In the genomic region with DNA sequence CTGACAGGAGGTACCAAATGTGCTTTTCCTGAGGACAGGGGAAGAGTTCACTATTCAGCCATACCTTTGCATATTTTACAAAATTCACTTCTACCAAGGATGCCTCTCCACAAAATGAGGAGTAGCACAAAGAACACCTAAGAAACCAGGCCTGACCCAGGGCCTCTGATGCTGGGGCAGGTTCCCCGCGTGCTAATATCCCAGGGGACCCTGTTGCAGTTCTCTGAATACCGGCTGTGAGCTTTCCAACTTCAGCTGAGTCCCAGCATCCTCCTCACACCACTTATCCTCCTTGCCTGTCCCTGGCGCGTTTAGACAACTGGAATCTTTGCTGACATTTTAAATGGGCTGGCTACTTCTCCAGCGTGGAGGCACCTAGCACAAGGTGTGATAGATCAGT, we compare ENCODE assay signal across 24 cellular contexts.
DNase-seq lines count a peak whose midpoint lies in the region; ATAC-seq and TF ChIP-seq lines count a peak whose summit lies in the region.
"Had no signal": no experiment of that assay in that cellular context is flagged by ENCODE, and none has a peak within 500 bp of the region (broad histone marks: within the 10 kb centered on the region; RNA-seq: fewer than 3 reads in every experiment).

No MANE protein-coding gene starts in this region.

- H3K4me3 Mint-ChIP-seq in activated naive CD8-positive, alpha-beta T cell, result no peak overlapping the region
- H3K4me3 Mint-ChIP-seq in activated naive CD8-positive, alpha-beta T cell treated with anti-CD3 and anti-CD28 coated beads for 36 hours, result no peak overlapping the region
- no peak overlapping the region for H3K4me3 Mint-ChIP-seq in activated B cell treated with CpG ODN at 0.5 μM for 24 hours
- H3K4me3 Mint-ChIP-seq: activated CD8-positive, alpha-beta T cell treated with anti-CD3 and anti-CD28 coated beads for 36 hours; H9; naive thymus-derived CD4-positive, alpha-beta T cell; stimulated activated naive CD8-positive, alpha-beta T cell treated with anti-CD3 and anti-CD28 coated beads, Interleukin-15, Interleukin-2, amounts not matched to agents 100 ng/mL and 50 ng/mL, for 24 hours had no signal

- H3K27ac ChIP-seq in sigmoid colon (peak overlapping the region in 3 of 4 donors; percentile 69 to 79 (median 69)), esophagus squamous epithelium (no peak overlapping the region)
- H3K27ac ChIP-seq: adrenal gland had no signal

- no peak for TF ChIP-seq CTCF in activated B cell treated with CpG ODN at 0.5 μM for 24 hours (IDR thresholded peaks at IDR 0.05)
- TF ChIP-seq CTCF in sigmoid colon (IDR thresholded peaks at IDR 0.05), result no peak
- TF ChIP-seq CTCF in esophagus squamous epithelium (IDR thresholded peaks at IDR 0.05), result no peak

- H3K4me1 ChIP-seq in sigmoid colon, result peaks cover 0 to 39% (median 36%) of the 10 kb centered on the region in 4 donors
- peaks cover 7 to 31% (median 9%) of the 10 kb centered on the region in 3 donors for H3K4me1 ChIP-seq in esophagus squamous epithelium
- H3K4me1 ChIP-seq: adrenal gland had no signal

- peaks cover 68% of the 10 kb centered on the region for H3K4me1 Mint-ChIP-seq in activated naive CD8-positive, alpha-beta T cell (ENCODE audit: low read depth)
- peaks cover 58% of the 10 kb centered on the region for H3K4me1 Mint-ChIP-seq in activated naive CD8-positive, alpha-beta T cell treated with anti-CD3 and anti-CD28 coated beads for 36 hours
- H3K4me1 Mint-ChIP-seq in activated B cell treated with CpG ODN at 0.5 μM for 24 hours, result peaks cover 90% of the 10 kb centered on the region

- H3K9me3 Mint-ChIP-seq in activated naive CD8-positive, alpha-beta T cell (ENCODE audit: low read depth), result no peaks in the 10 kb centered on the region
- peaks cover 4% of the 10 kb centered on the region for H3K9me3 Mint-ChIP-seq in activated naive CD8-positive, alpha-beta T cell treated with anti-CD3 and anti-CD28 coated beads for 36 hours
- H3K9me3 Mint-ChIP-seq in activated B cell treated with CpG ODN at 0.5 μM for 24 hours, result no peaks in the 10 kb centered on the region
- H3K9me3 Mint-ChIP-seq: activated CD8-positive, alpha-beta T cell treated with anti-CD3 and anti-CD28 coated beads for 36 hours; stimulated activated naive CD8-positive, alpha-beta T cell treated with anti-CD3 and anti-CD28 coated beads, Interleukin-15, Interleukin-2, amounts not matched to agents 100 ng/mL and 50 ng/mL, for 24 hours had no signal

- TF ChIP-seq POLR2A in sigmoid colon (IDR thresholded peaks at IDR 0.05), result no peak
- no peak for TF ChIP-seq POLR2A in esophagus squamous epithelium (IDR thresholded peaks at IDR 0.05)

- WGBS in sigmoid colon, 2 donors, result 69 to 73% methylated on average over 6 of the region's 6 CpGs
- WGBS in esophagus squamous epithelium, 2 donors, result 79 to 83% methylated on average over 6 of the region's 6 CpGs

- DNase-seq in activated naive CD8-positive, alpha-beta T cell treated with anti-CD3 and anti-CD28 coated beads for 36 hours, result no peak
- DNase-seq in activated B cell treated with CpG ODN at 0.5 μM for 24 hours (no peak), sigmoid colon (no peak), NCI-H1436 (lab: John Stamatoyannopoulos, UW) (no peak), NCI-H1694 (lab: John Stamatoyannopoulos, UW) (no peak), esophagus squamous epithelium (lab: John Stamatoyannopoulos, UW) (no peak)
- DNase-seq: activated CD4-positive, alpha-beta T cell treated with anti-CD3 and anti-CD28 coated beads for 1 hour; activated CD8-positive, alpha-beta T cell treated with anti-CD3 and anti-CD28 coated beads for 36 hours; adrenal gland; H9; heart right ventricle; mesendoderm; naive thymus-derived CD4-positive, alpha-beta T cell; NCI-H2029 treated with DMSO at 0.1 percent for 48 hours; SHP77 treated with DMSO at 0.1 percent for 48 hours; stimulated activated CD4-positive, alpha-beta T cell treated with anti-CD3 and anti-CD28 coated beads, Interleukin-12 subunit alpha, Interleukin-12 subunit beta, amount 100 ng/mL, for 4 hours; stimulated activated CD4-positive, alpha-beta T cell treated with anti-CD3 and anti-CD28 coated beads, Interleukin-4, amount 100 ng/mL, for 4 hours; T-helper 1 cell; trophoblast cell had no signal

- TF ChIP-seq EP300 in sigmoid colon (IDR thresholded peaks at IDR 0.05), result no peak

- peak; percentile 66 for ATAC-seq in activated B cell treated with CpG ODN at 0.5 μM for 24 hours (ENCODE audit: low read depth)
- no peak for ATAC-seq in HG03039 (IDR thresholded peaks at IDR 0.05; ENCODE audit: unreplicated experiment)
- ATAC-seq: activated CD8-positive, alpha-beta T cell treated with anti-CD3 and anti-CD28 coated beads for 36 hours; naive thymus-derived CD4-positive, alpha-beta T cell; Panc1 had no signal

- CTCF ChIA-PET in activated B cell treated with CpG ODN at 0.5 μM for 24 hours (lab: Charles Lee), result interaction anchor here (1.1 to 1.3 kb wide), 2 partner anchors 14 to 140 kb away, joined by 4 to 6 read pairs; no protein-coding TSS in a partner anchor

- H3K36me3 ChIP-seq in sigmoid colon (no peaks in the 10 kb centered on the region), esophagus squamous epithelium (no peaks in the 10 kb centered on the region)
- H3K36me3 ChIP-seq: adrenal gland, heart right ventricle had no signal

- no peaks in the 10 kb centered on the region for H3K27me3 Mint-ChIP-seq in activated naive CD8-positive, alpha-beta T cell
- H3K27me3 Mint-ChIP-seq in activated naive CD8-positive, alpha-beta T cell treated with anti-CD3 and anti-CD28 coated beads for 36 hours, result no peaks in the 10 kb centered on the region
- no peaks in the 10 kb centered on the region for H3K27me3 Mint-ChIP-seq in activated B cell treated with CpG ODN at 0.5 μM for 24 hours
- H3K27me3 Mint-ChIP-seq: activated CD8-positive, alpha-beta T cell treated with anti-CD3 and anti-CD28 coated beads for 36 hours; brain; naive thymus-derived CD4-positive, alpha-beta T cell; stimulated activated naive CD8-positive, alpha-beta T cell treated with anti-CD3 and anti-CD28 coated beads, Interleukin-15, Interleukin-2, amounts not matched to agents 100 ng/mL and 50 ng/mL, for 24 hours had no signal

- no peaks in the 10 kb centered on the region for H3K27me3 ChIP-seq in sigmoid colon
- no peaks in the 10 kb centered on the region for H3K27me3 ChIP-seq in esophagus squamous epithelium
- H3K27me3 ChIP-seq: adrenal gland, heart right ventricle had no signal

- H3K4me3 ChIP-seq in sigmoid colon (no peak overlapping the region), esophagus squamous epithelium (no peak overlapping the region)
- H3K4me3 ChIP-seq: adrenal gland had no signal

- POLR2A ChIA-PET in activated B cell treated with CpG ODN at 0.5 μM for 24 hours (lab: Charles Lee), result no interaction called here

- no peaks in the 10 kb centered on the region for H3K9me3 ChIP-seq in sigmoid colon
- H3K9me3 ChIP-seq in esophagus squamous epithelium, result no peaks in the 10 kb centered on the region
- H3K9me3 ChIP-seq: adrenal gland, heart right ventricle had no signal

- H3K36me3 Mint-ChIP-seq in activated naive CD8-positive, alpha-beta T cell, result peaks cover 11% of the 10 kb centered on the region
- H3K36me3 Mint-ChIP-seq in activated naive CD8-positive, alpha-beta T cell treated with anti-CD3 and anti-CD28 coated beads for 36 hours, result peaks cover 42% of the 10 kb centered on the region
- peaks cover 32% of the 10 kb centered on the region for H3K36me3 Mint-ChIP-seq in activated B cell treated with CpG ODN at 0.5 μM for 24 hours (ENCODE audit: low read depth)

- intact Hi-C loops in activated B cell treated with CpG ODN at 0.5 μM for 24 hours (cut with micrococcal nuclease), result no loop called here
- intact Hi-C loops in sigmoid colon (cut with DNase I), result loop anchor here (5.0 kb wide), 2 partner anchors 85 to 140 kb away; a partner anchor contains a TSS
- intact Hi-C loops in esophagus squamous epithelium (cut with DNase I), result no loop called here

- H3K27ac Mint-ChIP-seq in activated naive CD8-positive, alpha-beta T cell, result peak overlapping the region; percentile 41
- no peak overlapping the region for H3K27ac Mint-ChIP-seq in activated naive CD8-positive, alpha-beta T cell treated with anti-CD3 and anti-CD28 coated beads for 36 hours
- peak overlapping the region; percentile 39 for H3K27ac Mint-ChIP-seq in activated B cell treated with CpG ODN at 0.5 μM for 24 hours
- H3K27ac Mint-ChIP-seq: activated CD8-positive, alpha-beta T cell treated with anti-CD3 and anti-CD28 coated beads for 36 hours; stimulated activated naive CD8-positive, alpha-beta T cell treated with anti-CD3 and anti-CD28 coated beads, Interleukin-15, Interleukin-2, amounts not matched to agents 100 ng/mL and 50 ng/mL, for 24 hours had no signal

Comparison
In these comparisons a context has a peak if more than half of its experiments do, and no peak if none do; other contexts are left out.
1. H3K27ac ChIP-seq: peak in sigmoid colon (3 of 4); none in esophagus squamous epithelium (0 of 4).